2 cellular contexts compared by ENCODE assay signal in genomic region chr14:22546722-22547071, GRCh38.
TF ChIP-seq lines count a peak whose summit lies in the region.

No MANE protein-coding gene starts in this region.

TF ChIP-seq in SK-N-SH, 30 proteins besides CTCF, POLR2A, EP300 and RAD21 (continued from another document):
- TF ChIP-seq PBX3 (IDR thresholded peaks at IDR 0.05): no peak

TF ChIP-seq in SK-N-SH treated with all-trans-retinoic acid at 6 μM for 48 hours, 23 proteins besides CTCF, POLR2A, EP300 and RAD21 (continued from another document):
- no peak for TF ChIP-seq CSRNP3 (CRISPR knock-in tag; IDR thresholded peaks at IDR 0.05)
TF ChIP-seq in SK-N-SH treated with all-trans-retinoic acid at 6 μM for 48 hours: peak in this region for 0.
